ENCODE assay signal across 18 cellular contexts in genomic region chr14:89856871-89857345, GRCh38.
A peak's percentile ranks its signal among the peaks of the same experiment; 100 is the strongest.
DNase-seq lines count a peak whose midpoint lies in the region; ATAC-seq and TF ChIP-seq lines count a peak whose summit lies in the region.
"Had no signal": no experiment of that assay in that cellular context is flagged by ENCODE, and none has a peak within 500 bp of the region (broad histone marks: within the 10 kb centered on the region; RNA-seq: fewer than 3 reads in every experiment).

No MANE protein-coding gene starts in this region.

- no peaks in the 10 kb centered on the region for H3K36me3 ChIP-seq in PC-3 (ENCODE audit: low read depth, low read length)
- H3K36me3 ChIP-seq in osteoblast (ENCODE audit: insufficient read depth, low read length): no peaks in the 10 kb centered on the region
- H3K36me3 ChIP-seq: Peyer's patch, sigmoid colon had no signal

- H3K4me3 ChIP-seq in PC-3 (ENCODE audit: low read length) (no peak overlapping the region), osteoblast (ENCODE audit: insufficient read depth, low read length) (no peak overlapping the region)
- H3K4me3 ChIP-seq: GM12878, Peyer's patch, sigmoid colon had no signal

- H3K9ac ChIP-seq in PC-3 (ENCODE audit: low read length): peak overlapping the region; percentile 25; the same call in 1 of the 2 replicates

- H2AFZ ChIP-seq in PC-3 (ENCODE audit: low read length) (no peak overlapping the region), osteoblast (ENCODE audit: low read length) (no peak overlapping the region)

- H4K20me1 ChIP-seq in PC-3 (ENCODE audit: low read length) (no peaks in the 10 kb centered on the region), osteoblast (ENCODE audit: insufficient read depth, low read length) (no peaks in the 10 kb centered on the region)

- peaks cover 4% of the 10 kb centered on the region for H3F3A ChIP-seq in PC-3 (ENCODE audit: low read length, unreplicated experiment)

- CTCF ChIA-PET in PC-3 (lab: Charles Lee): interaction anchor here (0.5 to 0.7 kb wide), 2 partner anchors 9 to 166 kb away, joined by 3 to 7 read pairs; no protein-coding TSS in a partner anchor

- H3K9me2 ChIP-seq in PC-3 (replicated peaks; ENCODE audit: low read length): no peaks in the 10 kb centered on the region

- no TSS peak for BruUV-seq in PC-3 (replicated peaks; lab: Mats Ljungman, UMichigan)

- no peaks in the 10 kb centered on the region for H3K9me3 ChIP-seq in PC-3 (ENCODE audit: low read length)
- H3K9me3 ChIP-seq in osteoblast (ENCODE audit: low read depth, low read length): no peaks in the 10 kb centered on the region
- H3K9me3 ChIP-seq: Peyer's patch, sigmoid colon had no signal

- H3K4me1 ChIP-seq in PC-3 (ENCODE audit: insufficient read depth, low read length) (peaks cover 29% of the 10 kb centered on the region), osteoblast (ENCODE audit: insufficient read depth, low read length) (peaks cover 24% of the 10 kb centered on the region)
- H3K4me1 ChIP-seq: Peyer's patch had no signal

- peak overlapping the region; percentile 60 for H3K4me2 ChIP-seq in PC-3 (ENCODE audit: low read length)
- H3K4me2 ChIP-seq in osteoblast (ENCODE audit: insufficient read depth, low read length): no peak overlapping the region

- intact Hi-C loops in PC-3 (cut with micrococcal nuclease): loop anchor here (1.0 to 10.0 kb wide), 4 partner anchors 13 to 962 kb away; partner anchors contain the start of gene FOXN3
- intact Hi-C loops in cardiac septum (cut with DNase I): no loop called here

- ATAC-seq in PC-3 (peak; percentile 94), HG02588 (IDR thresholded peaks at IDR 0.05; ENCODE audit: unreplicated experiment) (no peak)
- ATAC-seq: GM12878 had no signal

- TF ChIP-seq CTCF in PC-3 (conservative IDR thresholded peaks at IDR 0.05; ENCODE audit: low read depth, low read length) (no peak), osteoblast (IDR thresholded peaks at IDR 0.05; ENCODE audit: extremely low read depth, low read depth, low read length) (no peak)

- H3K79me2 ChIP-seq in PC-3 (ENCODE audit: low read length) (no peaks in the 10 kb centered on the region), osteoblast (ENCODE audit: insufficient read depth, low read length) (no peaks in the 10 kb centered on the region)

- POLR2A ChIA-PET in PC-3 (lab: Charles Lee; ENCODE audit: unreplicated experiment): interaction anchor here (0.6 kb wide), 1 partner anchor 779 kb away, joined by 7 read pairs; no protein-coding TSS in a partner anchor

- H3K27me3 ChIP-seq in PC-3 (ENCODE audit: low read length): no peaks in the 10 kb centered on the region
- H3K27me3 ChIP-seq in osteoblast (ENCODE audit: insufficient read depth, low read length): no peaks in the 10 kb centered on the region
- H3K27me3 ChIP-seq: Peyer's patch, sigmoid colon had no signal

- DNase-seq in DMS79 treated with DMSO at 0.1 percent for 48 hours (lab: John Stamatoyannopoulos, UW) (peak; percentile 66), PC-3 (peak; percentile 81), dermis blood vessel endothelial cell (peak; percentile 5), osteoblast (ENCODE audit: insufficient read length, low spot score, missing footprints) (peak; percentile 21), OCI-M1 (lab: John Stamatoyannopoulos, UW) (no peak), cardiac septum (ENCODE audit: low spot score) (no peak), retina (no peak)
- DNase-seq: AML-193; Kasumi-1; NCI-H1417 treated with DMSO at 0.1 percent for 48 hours; NCI-H2171; occipital lobe; Peyer's patch; sigmoid colon; stimulated activated CD4-positive, alpha-beta T cell treated with anti-CD3 and anti-CD28 coated beads, Interleukin-2, amount 100 ng/mL, for 24 hours; T1000 had no signal

- H3K27ac ChIP-seq in PC-3 (ENCODE audit: low read length): peak overlapping the region; percentile 83
- H3K27ac ChIP-seq in osteoblast (ENCODE audit: low read depth, low read length): peak overlapping the region; percentile 83
- H3K27ac ChIP-seq: Peyer's patch, sigmoid colon had no signal

Comparison
In these comparisons a context has a peak if more than half of its experiments do, and no peak if none do; other contexts are left out.
1. DNase-seq: peak in DMS79 treated with DMSO at 0.1 percent for 48 hours (single experiment), PC-3 (single experiment), dermis blood vessel endothelial cell (single experiment) and osteoblast (single experiment); none in OCI-M1 (single experiment), cardiac septum (single experiment) and retina (single experiment).